1 cellular context compared by ENCODE assay signal in the genomic region with DNA sequence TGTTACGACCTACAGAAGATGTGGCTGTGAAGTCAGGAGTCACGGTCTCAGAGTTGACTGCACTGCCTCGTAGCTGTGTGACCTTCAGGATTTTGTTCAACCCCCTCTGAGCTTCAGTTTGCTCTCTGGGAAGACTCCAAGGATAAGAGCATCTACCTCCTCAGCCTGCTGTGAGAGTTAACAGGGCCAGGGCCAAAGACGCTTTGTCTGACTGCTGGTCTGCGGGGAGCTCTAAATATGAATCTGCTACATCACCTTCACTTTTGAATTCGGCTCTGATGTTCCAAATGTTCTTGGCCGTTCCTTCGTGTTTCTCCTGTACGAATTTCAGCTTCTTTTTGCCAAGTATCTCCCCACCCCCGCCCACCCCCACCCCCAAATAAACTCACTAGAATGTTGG.
A peak's percentile ranks its signal among the peaks of the same experiment; 100 is the strongest.
TF ChIP-seq lines count a peak whose summit lies in the region.

No MANE protein-coding gene starts in this region.

TF ChIP-seq in K562, 482 proteins besides CTCF, POLR2A, EP300 and RAD21:
- TF ChIP-seq MECOM (CRISPR knock-in tag; IDR thresholded peaks at IDR 0.05) (no peak), DPF2 (IDR thresholded peaks at IDR 0.05) (no peak), DACH1 (IDR thresholded peaks at IDR 0.05; ENCODE audit: partially characterized antibody) (no peak), SMAD2 (IDR thresholded peaks at IDR 0.05; ENCODE audit: low read depth, low read length) (no peak), ZKSCAN3 (CRISPR knock-in tag; IDR thresholded peaks at IDR 0.05) (no peak), PHF21A (IDR thresholded peaks at IDR 0.05; ENCODE audit: borderline replicate concordance, low read depth) (no peak), NFATC3 (IDR thresholded peaks at IDR 0.05) (no peak), PTRF (tag; IDR thresholded peaks at IDR 0.05) (no peak), POLR2G (IDR thresholded peaks at IDR 0.05; ENCODE audit: low read depth, low read length) (no peak), EZH2 (IDR thresholded peaks at IDR 0.05; ENCODE audit: borderline replicate concordance, low read depth, low read length) (peak; percentile 69; the same call in 1 of the 2 replicates), NONO (IDR thresholded peaks at IDR 0.05; ENCODE audit: low read depth in 2 of 2, low read length in 1 of 2) (no peak), ZFP36 (IDR thresholded peaks at IDR 0.05; ENCODE audit: low read depth, low read length, partially characterized antibody) (peak; percentile 5)
- TF ChIP-seq, protein P1, sequence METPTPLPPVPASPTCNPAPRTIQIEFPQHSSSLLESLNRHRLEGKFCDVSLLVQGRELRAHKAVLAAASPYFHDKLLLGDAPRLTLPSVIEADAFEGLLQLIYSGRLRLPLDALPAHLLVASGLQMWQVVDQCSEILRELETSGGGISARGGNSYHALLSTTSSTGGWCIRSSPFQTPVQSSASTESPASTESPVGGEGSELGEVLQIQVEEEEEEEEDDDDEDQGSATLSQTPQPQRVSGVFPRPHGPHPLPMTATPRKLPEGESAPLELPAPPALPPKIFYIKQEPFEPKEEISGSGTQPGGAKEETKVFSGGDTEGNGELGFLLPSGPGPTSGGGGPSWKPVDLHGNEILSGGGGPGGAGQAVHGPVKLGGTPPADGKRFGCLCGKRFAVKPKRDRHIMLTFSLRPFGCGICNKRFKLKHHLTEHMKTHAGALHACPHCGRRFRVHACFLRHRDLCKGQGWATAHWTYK (CRISPR knock-in tag; IDR thresholded peaks at IDR 0.05), result no peak
- TF ChIP-seq, protein P2, sequence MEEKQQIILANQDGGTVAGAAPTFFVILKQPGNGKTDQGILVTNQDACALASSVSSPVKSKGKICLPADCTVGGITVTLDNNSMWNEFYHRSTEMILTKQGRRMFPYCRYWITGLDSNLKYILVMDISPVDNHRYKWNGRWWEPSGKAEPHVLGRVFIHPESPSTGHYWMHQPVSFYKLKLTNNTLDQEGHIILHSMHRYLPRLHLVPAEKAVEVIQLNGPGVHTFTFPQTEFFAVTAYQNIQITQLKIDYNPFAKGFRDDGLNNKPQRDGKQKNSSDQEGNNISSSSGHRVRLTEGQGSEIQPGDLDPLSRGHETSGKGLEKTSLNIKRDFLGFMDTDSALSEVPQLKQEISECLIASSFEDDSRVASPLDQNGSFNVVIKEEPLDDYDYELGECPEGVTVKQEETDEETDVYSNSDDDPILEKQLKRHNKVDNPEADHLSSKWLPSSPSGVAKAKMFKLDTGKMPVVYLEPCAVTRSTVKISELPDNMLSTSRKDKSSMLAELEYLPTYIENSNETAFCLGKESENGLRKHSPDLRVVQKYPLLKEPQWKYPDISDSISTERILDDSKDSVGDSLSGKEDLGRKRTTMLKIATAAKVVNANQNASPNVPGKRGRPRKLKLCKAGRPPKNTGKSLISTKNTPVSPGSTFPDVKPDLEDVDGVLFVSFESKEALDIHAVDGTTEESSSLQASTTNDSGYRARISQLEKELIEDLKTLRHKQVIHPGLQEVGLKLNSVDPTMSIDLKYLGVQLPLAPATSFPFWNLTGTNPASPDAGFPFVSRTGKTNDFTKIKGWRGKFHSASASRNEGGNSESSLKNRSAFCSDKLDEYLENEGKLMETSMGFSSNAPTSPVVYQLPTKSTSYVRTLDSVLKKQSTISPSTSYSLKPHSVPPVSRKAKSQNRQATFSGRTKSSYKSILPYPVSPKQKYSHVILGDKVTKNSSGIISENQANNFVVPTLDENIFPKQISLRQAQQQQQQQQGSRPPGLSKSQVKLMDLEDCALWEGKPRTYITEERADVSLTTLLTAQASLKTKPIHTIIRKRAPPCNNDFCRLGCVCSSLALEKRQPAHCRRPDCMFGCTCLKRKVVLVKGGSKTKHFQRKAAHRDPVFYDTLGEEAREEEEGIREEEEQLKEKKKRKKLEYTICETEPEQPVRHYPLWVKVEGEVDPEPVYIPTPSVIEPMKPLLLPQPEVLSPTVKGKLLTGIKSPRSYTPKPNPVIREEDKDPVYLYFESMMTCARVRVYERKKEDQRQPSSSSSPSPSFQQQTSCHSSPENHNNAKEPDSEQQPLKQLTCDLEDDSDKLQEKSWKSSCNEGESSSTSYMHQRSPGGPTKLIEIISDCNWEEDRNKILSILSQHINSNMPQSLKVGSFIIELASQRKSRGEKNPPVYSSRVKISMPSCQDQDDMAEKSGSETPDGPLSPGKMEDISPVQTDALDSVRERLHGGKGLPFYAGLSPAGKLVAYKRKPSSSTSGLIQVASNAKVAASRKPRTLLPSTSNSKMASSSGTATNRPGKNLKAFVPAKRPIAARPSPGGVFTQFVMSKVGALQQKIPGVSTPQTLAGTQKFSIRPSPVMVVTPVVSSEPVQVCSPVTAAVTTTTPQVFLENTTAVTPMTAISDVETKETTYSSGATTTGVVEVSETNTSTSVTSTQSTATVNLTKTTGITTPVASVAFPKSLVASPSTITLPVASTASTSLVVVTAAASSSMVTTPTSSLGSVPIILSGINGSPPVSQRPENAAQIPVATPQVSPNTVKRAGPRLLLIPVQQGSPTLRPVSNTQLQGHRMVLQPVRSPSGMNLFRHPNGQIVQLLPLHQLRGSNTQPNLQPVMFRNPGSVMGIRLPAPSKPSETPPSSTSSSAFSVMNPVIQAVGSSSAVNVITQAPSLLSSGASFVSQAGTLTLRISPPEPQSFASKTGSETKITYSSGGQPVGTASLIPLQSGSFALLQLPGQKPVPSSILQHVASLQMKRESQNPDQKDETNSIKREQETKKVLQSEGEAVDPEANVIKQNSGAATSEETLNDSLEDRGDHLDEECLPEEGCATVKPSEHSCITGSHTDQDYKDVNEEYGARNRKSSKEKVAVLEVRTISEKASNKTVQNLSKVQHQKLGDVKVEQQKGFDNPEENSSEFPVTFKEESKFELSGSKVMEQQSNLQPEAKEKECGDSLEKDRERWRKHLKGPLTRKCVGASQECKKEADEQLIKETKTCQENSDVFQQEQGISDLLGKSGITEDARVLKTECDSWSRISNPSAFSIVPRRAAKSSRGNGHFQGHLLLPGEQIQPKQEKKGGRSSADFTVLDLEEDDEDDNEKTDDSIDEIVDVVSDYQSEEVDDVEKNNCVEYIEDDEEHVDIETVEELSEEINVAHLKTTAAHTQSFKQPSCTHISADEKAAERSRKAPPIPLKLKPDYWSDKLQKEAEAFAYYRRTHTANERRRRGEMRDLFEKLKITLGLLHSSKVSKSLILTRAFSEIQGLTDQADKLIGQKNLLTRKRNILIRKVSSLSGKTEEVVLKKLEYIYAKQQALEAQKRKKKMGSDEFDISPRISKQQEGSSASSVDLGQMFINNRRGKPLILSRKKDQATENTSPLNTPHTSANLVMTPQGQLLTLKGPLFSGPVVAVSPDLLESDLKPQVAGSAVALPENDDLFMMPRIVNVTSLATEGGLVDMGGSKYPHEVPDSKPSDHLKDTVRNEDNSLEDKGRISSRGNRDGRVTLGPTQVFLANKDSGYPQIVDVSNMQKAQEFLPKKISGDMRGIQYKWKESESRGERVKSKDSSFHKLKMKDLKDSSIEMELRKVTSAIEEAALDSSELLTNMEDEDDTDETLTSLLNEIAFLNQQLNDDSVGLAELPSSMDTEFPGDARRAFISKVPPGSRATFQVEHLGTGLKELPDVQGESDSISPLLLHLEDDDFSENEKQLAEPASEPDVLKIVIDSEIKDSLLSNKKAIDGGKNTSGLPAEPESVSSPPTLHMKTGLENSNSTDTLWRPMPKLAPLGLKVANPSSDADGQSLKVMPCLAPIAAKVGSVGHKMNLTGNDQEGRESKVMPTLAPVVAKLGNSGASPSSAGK (IDR thresholded peaks at IDR 0.05), result no peak
- TF ChIP-seq, protein P3, sequence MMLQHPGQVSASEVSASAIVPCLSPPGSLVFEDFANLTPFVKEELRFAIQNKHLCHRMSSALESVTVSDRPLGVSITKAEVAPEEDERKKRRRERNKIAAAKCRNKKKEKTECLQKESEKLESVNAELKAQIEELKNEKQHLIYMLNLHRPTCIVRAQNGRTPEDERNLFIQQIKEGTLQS (IDR thresholded peaks at IDR 0.05), result no peak
- TF ChIP-seq, protein P3 (CRISPR knock-in tag; conservative IDR thresholded peaks at IDR 0.05), result no peak
- TF ChIP-seq, protein P4, sequence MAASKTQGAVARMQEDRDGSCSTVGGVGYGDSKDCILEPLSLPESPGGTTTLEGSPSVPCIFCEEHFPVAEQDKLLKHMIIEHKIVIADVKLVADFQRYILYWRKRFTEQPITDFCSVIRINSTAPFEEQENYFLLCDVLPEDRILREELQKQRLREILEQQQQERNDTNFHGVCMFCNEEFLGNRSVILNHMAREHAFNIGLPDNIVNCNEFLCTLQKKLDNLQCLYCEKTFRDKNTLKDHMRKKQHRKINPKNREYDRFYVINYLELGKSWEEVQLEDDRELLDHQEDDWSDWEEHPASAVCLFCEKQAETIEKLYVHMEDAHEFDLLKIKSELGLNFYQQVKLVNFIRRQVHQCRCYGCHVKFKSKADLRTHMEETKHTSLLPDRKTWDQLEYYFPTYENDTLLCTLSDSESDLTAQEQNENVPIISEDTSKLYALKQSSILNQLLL (CRISPR knock-in tag; IDR thresholded peaks at IDR 0.05; ENCODE audit: borderline replicate concordance), result no peak
